In genomic region chr12:55933158-55933798, GRCh38 we compare ENCODE assay signal across 8 cellular contexts.
DNase-seq lines count a peak whose midpoint lies in the region; ATAC-seq and TF ChIP-seq lines count a peak whose summit lies in the region.

No MANE protein-coding gene starts in this region.

- H3K27ac Mint-ChIP-seq in T-helper 1 cell treated with Interleukin-12 subunit alpha and Interleukin-12 subunit beta and Interleukin-4 antibody, amounts not matched to agents 30 μg/mL and 1 μg/mL, for 36 hours, result peak overlapping the region; percentile 93
- peak overlapping the region; percentile 95 for H3K27ac Mint-ChIP-seq in stimulated activated memory B cell treated with anti-CD40 and anti-IgM and Interleukin-4, amounts not matched to agents 10 μg/mL and 1 μg/mL and 100 μg/mL, for 72 hours

- peak overlapping the region; percentile 100 for H3K4me3 Mint-ChIP-seq in T-helper 1 cell treated with Interleukin-12 subunit alpha and Interleukin-12 subunit beta and Interleukin-4 antibody, amounts not matched to agents 30 μg/mL and 1 μg/mL, for 36 hours
- H3K4me3 Mint-ChIP-seq in stimulated activated memory B cell treated with anti-CD40 and anti-IgM and Interleukin-4, amounts not matched to agents 10 μg/mL and 1 μg/mL and 100 μg/mL, for 72 hours, result peak overlapping the region; percentile 95

- H3K27me3 Mint-ChIP-seq in T-helper 1 cell treated with Interleukin-12 subunit alpha and Interleukin-12 subunit beta and Interleukin-4 antibody, amounts not matched to agents 30 μg/mL and 1 μg/mL, for 36 hours (ENCODE audit: low read depth), result no peaks in the 10 kb centered on the region
- H3K27me3 Mint-ChIP-seq in stimulated activated memory B cell treated with anti-CD40 and anti-IgM and Interleukin-4, amounts not matched to agents 10 μg/mL and 1 μg/mL and 100 μg/mL, for 72 hours, result no peaks in the 10 kb centered on the region

- peaks cover 59% of the 10 kb centered on the region for H3K36me3 Mint-ChIP-seq in T-helper 1 cell treated with Interleukin-12 subunit alpha and Interleukin-12 subunit beta and Interleukin-4 antibody, amounts not matched to agents 30 μg/mL and 1 μg/mL, for 36 hours (ENCODE audit: low read depth)
- peaks cover 30% of the 10 kb centered on the region for H3K36me3 Mint-ChIP-seq in stimulated activated memory B cell treated with anti-CD40 and anti-IgM and Interleukin-4, amounts not matched to agents 10 μg/mL and 1 μg/mL and 100 μg/mL, for 72 hours

- H3K9me3 Mint-ChIP-seq in T-helper 1 cell treated with Interleukin-12 subunit alpha and Interleukin-12 subunit beta and Interleukin-4 antibody, amounts not matched to agents 30 μg/mL and 1 μg/mL, for 36 hours, result no peaks in the 10 kb centered on the region
- H3K9me3 Mint-ChIP-seq in stimulated activated memory B cell treated with anti-CD40 and anti-IgM and Interleukin-4, amounts not matched to agents 10 μg/mL and 1 μg/mL and 100 μg/mL, for 72 hours, result no peaks in the 10 kb centered on the region

- TF ChIP-seq CTCF in fibroblast of pulmonary artery (IDR thresholded peaks at IDR 0.05; ENCODE audit: low read length, missing control alignments), result no peak

- peaks cover 64% of the 10 kb centered on the region for H3K4me1 Mint-ChIP-seq in T-helper 1 cell treated with Interleukin-12 subunit alpha and Interleukin-12 subunit beta and Interleukin-4 antibody, amounts not matched to agents 30 μg/mL and 1 μg/mL, for 36 hours (ENCODE audit: low read depth)
- H3K4me1 Mint-ChIP-seq in stimulated activated memory B cell treated with anti-CD40 and anti-IgM and Interleukin-4, amounts not matched to agents 10 μg/mL and 1 μg/mL and 100 μg/mL, for 72 hours, result peaks cover 65% of the 10 kb centered on the region

- H3K4me3 ChIP-seq in fibroblast of pulmonary artery (replicated peaks; ENCODE audit: low read depth, low read length), result peak overlapping the region; percentile 68

- no peak for DNase-seq in T-helper 1 cell
- DNase-seq in T1000 (lab: John Stamatoyannopoulos, UW), result peak; percentile 33
- no peak for DNase-seq in fibroblast of pulmonary artery (ENCODE audit: low read depth)
- no peak for DNase-seq in DMS114 treated with DMSO at 0.1 percent for 48 hours (lab: John Stamatoyannopoulos, UW; ENCODE audit: unreplicated experiment)

- ATAC-seq in stimulated activated memory B cell treated with anti-CD40 and anti-IgM and Interleukin-4, amounts not matched to agents 10 μg/mL and 1 μg/mL and 100 μg/mL, for 72 hours, result no peak
- no peak for ATAC-seq in GM21825 (IDR thresholded peaks at IDR 0.05; ENCODE audit: unreplicated experiment)
- ATAC-seq in GM21515 (IDR thresholded peaks at IDR 0.05; ENCODE audit: unreplicated experiment), result no peak
